25 cellular contexts compared by ENCODE assay signal in the genomic region with DNA sequence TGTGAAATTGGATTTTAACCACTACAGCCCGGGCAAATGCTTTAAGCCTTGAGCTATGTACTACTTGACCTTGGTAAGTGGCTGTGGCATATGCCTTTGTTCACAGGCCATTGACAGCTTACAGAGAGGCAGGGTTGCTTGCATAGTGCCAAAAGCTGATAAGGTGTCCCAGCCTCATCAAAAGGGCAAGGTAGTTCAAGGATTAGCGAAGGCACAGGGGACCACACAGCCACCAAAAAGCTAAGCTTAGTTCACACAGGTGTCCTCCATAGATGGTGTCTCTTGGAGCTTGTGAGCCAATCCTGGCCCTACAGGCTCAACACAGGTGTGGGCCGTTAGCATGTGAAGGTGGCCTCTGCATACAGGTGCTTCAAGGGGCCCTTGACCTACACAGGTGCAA.
"Had no signal": no experiment of that assay in that cellular context is flagged by ENCODE, and none has a peak within 500 bp of the region (broad histone marks: within the 10 kb centered on the region; RNA-seq: fewer than 3 reads in every experiment).

No MANE protein-coding gene starts in this region.

- H3K27me3 ChIP-seq: colonic mucosa, right lobe of liver had no signal

- ATAC-seq: activated naive CD4-positive, alpha-beta T cell treated with anti-CD3 and anti-CD28 coated beads, Interleukin-2, amount 50 U/mL, for 72 hours; activated T-cell treated with anti-CD3 and anti-CD28 coated beads, Interleukin-2, amount 50 U/mL, for 72 hours; lower lobe of right lung; naive thymus-derived CD8-positive, alpha-beta T cell; right lobe of liver; stimulated activated effector memory CD8-positive, alpha-beta T cell treated with anti-CD3 and anti-CD28 coated beads, Interleukin-12 subunit alpha, Interleukin-12 subunit beta, amount 100 ng/mL, for 72 hours had no signal

- FAIRE-seq: frontal cortex, kidney, urothelium cell line had no signal

- H3K27ac ChIP-seq: colonic mucosa, lower lobe of right lung, right lobe of liver, thoracic aorta had no signal

- H3K4me1 ChIP-seq: colonic mucosa, lower lobe of right lung, right lobe of liver had no signal

- H3K9me3 ChIP-seq: colonic mucosa, lower lobe of right lung, right lobe of liver, thoracic aorta had no signal

- H3K36me3 ChIP-seq: colonic mucosa, lower lobe of right lung, right lobe of liver, thoracic aorta had no signal

- DNase-seq: activated CD4-positive, alpha-beta T cell treated with anti-CD3 and anti-CD28 coated beads for 4 hours; activated CD4-positive, alpha-beta T cell treated with anti-CD3 and anti-CD28 coated beads, Interleukin-2, amount 50 U/mL, for 4 hours; activated CD4-positive, CD25-positive, alpha-beta regulatory T cell; activated naive CD4-positive, alpha-beta T cell; activated T-cell treated with anti-CD3 and anti-CD28 coated beads for 4 hours; activated T-cell treated with anti-CD3 and anti-CD28 coated beads, Interleukin-2, amount 50 U/mL, for 72 hours; anterior cingulate cortex; cerebellar nuclear complex; colonic mucosa; effector CD8-positive, alpha-beta T cell; hypothalamus; immature natural killer cell; kidney; lower lobe of right lung; mesenchymal stem cell; naive thymus-derived CD8-positive, alpha-beta T cell; posterior cingulate gyrus; right lobe of liver; stimulated activated CD4-positive, alpha-beta T cell treated with anti-CD3 and anti-CD28 coated beads, Interleukin-4, amount 100 ng/mL, for 24 hours; trophoblast cell had no signal

- H3K4me3 ChIP-seq: colonic mucosa, lower lobe of right lung, right lobe of liver, thoracic aorta had no signal
